ENCODE assay signal across 9 cellular contexts in the genomic region with DNA sequence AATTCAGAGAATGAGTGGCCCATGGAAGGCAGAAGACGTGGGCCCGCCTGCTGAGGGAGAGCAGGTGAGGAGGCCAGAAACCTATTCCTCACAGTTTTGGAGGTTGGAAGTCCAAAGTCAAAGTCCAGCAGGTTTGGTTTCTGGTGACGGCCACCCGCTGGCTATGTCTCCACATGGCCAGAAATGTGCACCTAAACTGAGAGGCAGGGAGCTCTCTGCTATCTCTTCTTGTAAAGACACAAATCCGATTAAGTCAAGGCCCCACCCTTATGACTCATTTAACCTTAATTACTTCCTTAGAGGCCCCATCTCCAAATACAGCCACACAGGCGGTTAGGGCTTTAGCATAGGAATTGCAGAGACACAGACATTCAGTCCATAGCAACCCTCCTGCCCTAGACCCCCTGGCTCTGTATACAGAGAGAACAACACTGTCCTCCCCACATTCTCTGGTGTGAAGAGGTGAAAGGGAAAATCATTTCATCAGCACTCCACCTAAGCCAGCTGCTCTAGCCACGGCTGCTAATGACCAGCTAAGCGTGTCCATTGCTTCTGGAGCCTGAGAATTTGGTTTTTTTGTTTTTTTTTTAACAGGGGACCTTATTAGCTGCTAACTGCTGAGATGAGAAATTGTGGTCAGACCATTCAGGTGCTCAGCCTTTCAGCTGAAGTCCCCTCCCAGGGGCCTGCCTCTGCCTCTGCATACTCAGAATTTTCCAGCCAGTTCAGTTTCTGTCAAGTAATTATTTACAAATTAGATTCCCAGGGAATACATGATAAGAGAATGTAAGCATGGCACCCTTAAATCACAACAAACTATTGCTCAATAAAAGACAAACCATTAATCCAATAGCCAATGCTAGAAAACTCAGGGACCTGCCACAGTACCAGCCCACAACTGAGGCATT.
DNase-seq lines count a peak whose midpoint lies in the region; ATAC-seq and TF ChIP-seq lines count a peak whose summit lies in the region.
"Had no signal": no experiment of that assay in that cellular context is flagged by ENCODE, and none has a peak within 500 bp of the region (broad histone marks: within the 10 kb centered on the region; RNA-seq: fewer than 3 reads in every experiment).

No MANE protein-coding gene starts in this region.

- POLR2A ChIA-PET in activated CD4-positive, alpha-beta T cell treated with anti-CD3 and anti-CD28 coated beads, Interleukin-2, amount 10 ng/mL, durations not matched to agents 7 days and 5 days (lab: Charles Lee) = no interaction called here

- peaks cover 8% of the 10 kb centered on the region for H3K36me3 Mint-ChIP-seq in activated CD4-positive, alpha-beta T cell treated with anti-CD3 and anti-CD28 coated beads, Interleukin-2, amount 10 ng/mL, durations not matched to agents 7 days and 5 days (ENCODE audit: low read depth)

- CTCF ChIA-PET in activated CD4-positive, alpha-beta T cell treated with anti-CD3 and anti-CD28 coated beads, Interleukin-2, amount 10 ng/mL, durations not matched to agents 7 days and 5 days (lab: Charles Lee) = interaction anchor here (1.5 to 2.4 kb wide), 5 partner anchors 9 to 21 kb away, joined by 5 to 9 read pairs (median 7); no protein-coding TSS in a partner anchor

- H3K9me3 ChIP-seq in gastroesophageal sphincter = no peaks in the 10 kb centered on the region
- H3K9me3 ChIP-seq in osteoblast (ENCODE audit: low read depth, low read length) = no peaks in the 10 kb centered on the region
- H3K9me3 ChIP-seq: lower lobe of right lung had no signal

- 71 to 96% methylated on average over 3 to 7 of the region's 8 CpGs for WGBS in gastroesophageal sphincter (ENCODE audit: low coverage in 1 of 2), 2 donors

- H3K27ac ChIP-seq in gastroesophageal sphincter (no peak overlapping the region), osteoblast (ENCODE audit: low read depth, low read length) (no peak overlapping the region)
- H3K27ac ChIP-seq: lower lobe of right lung had no signal

- H3K4me3 ChIP-seq in gastroesophageal sphincter (no peak overlapping the region), osteoblast (ENCODE audit: insufficient read depth, low read length) (no peak overlapping the region)
- H3K4me3 ChIP-seq: lower lobe of right lung had no signal

- no peak for TF ChIP-seq EP300 in gastroesophageal sphincter (IDR thresholded peaks at IDR 0.05)

- no peaks in the 10 kb centered on the region for H3K36me3 ChIP-seq in gastroesophageal sphincter
- no peaks in the 10 kb centered on the region for H3K36me3 ChIP-seq in osteoblast (ENCODE audit: insufficient read depth, low read length)
- H3K36me3 ChIP-seq: lower lobe of right lung had no signal

- no peaks in the 10 kb centered on the region for H4K20me1 ChIP-seq in osteoblast (ENCODE audit: insufficient read depth, low read length)

- peak overlapping the region; percentile 65 for H3K27ac Mint-ChIP-seq in activated CD4-positive, alpha-beta T cell treated with anti-CD3 and anti-CD28 coated beads, Interleukin-2, amount 10 ng/mL, durations not matched to agents 7 days and 5 days

- H3K4me1 Mint-ChIP-seq in activated CD4-positive, alpha-beta T cell treated with anti-CD3 and anti-CD28 coated beads, Interleukin-2, amount 10 ng/mL, durations not matched to agents 7 days and 5 days = peaks cover 67% of the 10 kb centered on the region

- H3K4me3 Mint-ChIP-seq in activated CD4-positive, alpha-beta T cell treated with anti-CD3 and anti-CD28 coated beads, Interleukin-2, amount 10 ng/mL, durations not matched to agents 7 days and 5 days = no peak overlapping the region

- H3K4me1 ChIP-seq in gastroesophageal sphincter (peaks cover 0 to 13% (median 0%) of the 10 kb centered on the region in 3 donors), osteoblast (ENCODE audit: insufficient read depth, low read length) (no peaks in the 10 kb centered on the region)

- TF ChIP-seq POLR2A in erythroblast (IDR thresholded peaks at IDR 0.05; ENCODE audit: low read length) (no peak), gastroesophageal sphincter (IDR thresholded peaks at IDR 0.05) (no peak)

- peaks cover 17% of the 10 kb centered on the region for H3K27me3 Mint-ChIP-seq in activated CD4-positive, alpha-beta T cell treated with anti-CD3 and anti-CD28 coated beads, Interleukin-2, amount 10 ng/mL, durations not matched to agents 7 days and 5 days

- no peak for DNase-seq in activated CD4-positive, alpha-beta T cell treated with anti-CD3 and anti-CD28 coated beads, Interleukin-2, amount 10 ng/mL, durations not matched to agents 7 days and 5 days
- DNase-seq in activated CD4-positive, alpha-beta T cell treated with anti-CD3 and anti-CD28 coated beads for 4 hours = no peak
- DNase-seq in NOMO-1 (lab: John Stamatoyannopoulos, UW; ENCODE audit: unreplicated experiment in 2 of 2) = peak; percentile 95 to 96
- DNase-seq in erythroblast (lab: John Stamatoyannopoulos, UW) = peak; percentile 83 to 85
- no peak for DNase-seq in NCI-H1436 treated with DMSO at 0.1 percent for 48 hours (lab: John Stamatoyannopoulos, UW)
- no peak for DNase-seq in osteoblast (ENCODE audit: insufficient read length, low spot score, missing footprints)

- no peaks in the 10 kb centered on the region for H3K79me2 ChIP-seq in osteoblast (ENCODE audit: insufficient read depth, low read length)

- no peak overlapping the region for H3K4me2 ChIP-seq in osteoblast (ENCODE audit: insufficient read depth, low read length)

- H3K27me3 ChIP-seq in gastroesophageal sphincter (no peaks in the 10 kb centered on the region), osteoblast (ENCODE audit: insufficient read depth, low read length) (peaks cover 3% of the 10 kb centered on the region)

- no peak for TF ChIP-seq CTCF in gastroesophageal sphincter (IDR thresholded peaks at IDR 0.05)
- TF ChIP-seq CTCF in osteoblast (IDR thresholded peaks at IDR 0.05; ENCODE audit: extremely low read depth, low read depth, low read length) = no peak

- no peak overlapping the region for H2AFZ ChIP-seq in osteoblast (ENCODE audit: low read length)

- peaks cover 4% of the 10 kb centered on the region for H3K9me3 Mint-ChIP-seq in activated CD4-positive, alpha-beta T cell treated with anti-CD3 and anti-CD28 coated beads, Interleukin-2, amount 10 ng/mL, durations not matched to agents 7 days and 5 days

- ATAC-seq in HG02973 (IDR thresholded peaks at IDR 0.05; ENCODE audit: unreplicated experiment) (peak; percentile 83), gastroesophageal sphincter (no peak)

Comparison
In these comparisons a context has a peak if more than half of its experiments do, and no peak if none do; other contexts are left out.
1. DNase-seq: peak in NOMO-1 (2 of 2) and erythroblast (2 of 2); none in activated CD4-positive, alpha-beta T cell treated with anti-CD3 and anti-CD28 coated beads, Interleukin-2, amount 10 ng/mL, durations not matched to agents 7 days and 5 days (single experiment), activated CD4-positive, alpha-beta T cell treated with anti-CD3 and anti-CD28 coated beads for 4 hours (0 of 2), NCI-H1436 treated with DMSO at 0.1 percent for 48 hours (single experiment) and osteoblast (single experiment).